1 cellular context compared by ENCODE assay signal in the genomic region with DNA sequence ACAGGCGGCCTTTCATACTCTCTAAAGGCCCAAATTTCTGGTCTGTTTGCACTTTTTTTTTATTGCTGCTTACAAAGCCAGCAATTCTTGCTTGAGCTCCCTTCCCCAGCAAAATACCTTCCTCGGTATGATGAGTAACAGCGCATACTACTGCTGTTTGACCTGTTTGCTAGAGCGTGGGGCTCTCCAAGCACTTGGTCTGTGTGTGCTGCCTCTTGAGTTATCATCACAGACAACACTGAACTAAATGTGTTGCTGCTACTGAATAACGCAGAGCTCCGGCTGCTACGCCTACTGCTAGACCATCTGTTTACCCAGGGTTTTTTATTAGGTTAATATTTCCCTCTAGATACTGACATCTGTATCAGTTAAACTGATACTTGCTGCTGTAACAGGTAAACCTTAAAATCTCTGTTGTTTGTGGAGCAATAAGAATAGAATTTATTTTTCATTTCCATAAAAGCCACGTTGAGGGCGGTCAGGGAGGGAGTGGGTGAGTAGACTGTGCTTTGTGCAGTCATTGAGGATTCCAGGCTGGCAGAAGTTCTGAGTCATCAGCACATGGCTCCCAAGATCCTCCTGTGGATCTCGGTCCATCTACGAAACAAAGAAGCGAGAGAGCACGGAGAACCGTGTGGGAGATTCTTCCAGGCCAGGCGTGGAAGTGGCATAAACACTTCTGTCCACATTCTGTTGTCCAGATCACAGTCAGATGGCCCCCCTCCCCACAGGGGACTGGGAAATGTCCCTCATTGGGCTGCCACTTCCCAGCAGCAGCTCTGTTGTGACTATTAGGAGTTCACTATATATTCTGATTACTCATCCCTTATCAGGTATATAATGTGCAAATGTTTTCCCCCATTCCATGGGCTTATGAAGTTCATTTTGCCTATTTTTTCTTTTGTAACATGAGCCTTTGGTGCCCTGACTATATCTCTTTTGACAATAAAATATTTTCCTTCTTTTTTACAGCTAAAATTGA.
TF ChIP-seq lines count a peak whose summit lies in the region.

No MANE protein-coding gene starts in this region.

TF ChIP-seq in K562, 482 proteins besides CTCF, POLR2A, EP300 and RAD21 (continued from another document and continues in another):
- TF ChIP-seq, protein P1, sequence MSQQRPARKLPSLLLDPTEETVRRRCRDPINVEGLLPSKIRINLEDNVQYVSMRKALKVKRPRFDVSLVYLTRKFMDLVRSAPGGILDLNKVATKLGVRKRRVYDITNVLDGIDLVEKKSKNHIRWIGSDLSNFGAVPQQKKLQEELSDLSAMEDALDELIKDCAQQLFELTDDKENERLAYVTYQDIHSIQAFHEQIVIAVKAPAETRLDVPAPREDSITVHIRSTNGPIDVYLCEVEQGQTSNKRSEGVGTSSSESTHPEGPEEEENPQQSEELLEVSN (IDR thresholded peaks at IDR 0.05; ENCODE audit: borderline replicate concordance in 1 of 2, extremely low read depth in 1 of 2, insufficient read depth in 1 of 2, insufficient read length in 1 of 2, low read depth in 1 of 2, low read length in 1 of 2, poor library complexity in 1 of 2, severe bottlenecking in 1 of 2) = peak in 1 of 2 experiments; percentile 38
- no peak for TF ChIP-seq TAF15 (IDR thresholded peaks at IDR 0.05; ENCODE audit: low read depth, low read length)
- no peak for TF ChIP-seq PURB (CRISPR knock-in tag; IDR thresholded peaks at IDR 0.05; ENCODE audit: low read depth)
- TF ChIP-seq L3MBTL2 (IDR thresholded peaks at IDR 0.05) = peak; percentile 74; the same call in 1 of the 2 replicates
- TF ChIP-seq, protein P2, sequence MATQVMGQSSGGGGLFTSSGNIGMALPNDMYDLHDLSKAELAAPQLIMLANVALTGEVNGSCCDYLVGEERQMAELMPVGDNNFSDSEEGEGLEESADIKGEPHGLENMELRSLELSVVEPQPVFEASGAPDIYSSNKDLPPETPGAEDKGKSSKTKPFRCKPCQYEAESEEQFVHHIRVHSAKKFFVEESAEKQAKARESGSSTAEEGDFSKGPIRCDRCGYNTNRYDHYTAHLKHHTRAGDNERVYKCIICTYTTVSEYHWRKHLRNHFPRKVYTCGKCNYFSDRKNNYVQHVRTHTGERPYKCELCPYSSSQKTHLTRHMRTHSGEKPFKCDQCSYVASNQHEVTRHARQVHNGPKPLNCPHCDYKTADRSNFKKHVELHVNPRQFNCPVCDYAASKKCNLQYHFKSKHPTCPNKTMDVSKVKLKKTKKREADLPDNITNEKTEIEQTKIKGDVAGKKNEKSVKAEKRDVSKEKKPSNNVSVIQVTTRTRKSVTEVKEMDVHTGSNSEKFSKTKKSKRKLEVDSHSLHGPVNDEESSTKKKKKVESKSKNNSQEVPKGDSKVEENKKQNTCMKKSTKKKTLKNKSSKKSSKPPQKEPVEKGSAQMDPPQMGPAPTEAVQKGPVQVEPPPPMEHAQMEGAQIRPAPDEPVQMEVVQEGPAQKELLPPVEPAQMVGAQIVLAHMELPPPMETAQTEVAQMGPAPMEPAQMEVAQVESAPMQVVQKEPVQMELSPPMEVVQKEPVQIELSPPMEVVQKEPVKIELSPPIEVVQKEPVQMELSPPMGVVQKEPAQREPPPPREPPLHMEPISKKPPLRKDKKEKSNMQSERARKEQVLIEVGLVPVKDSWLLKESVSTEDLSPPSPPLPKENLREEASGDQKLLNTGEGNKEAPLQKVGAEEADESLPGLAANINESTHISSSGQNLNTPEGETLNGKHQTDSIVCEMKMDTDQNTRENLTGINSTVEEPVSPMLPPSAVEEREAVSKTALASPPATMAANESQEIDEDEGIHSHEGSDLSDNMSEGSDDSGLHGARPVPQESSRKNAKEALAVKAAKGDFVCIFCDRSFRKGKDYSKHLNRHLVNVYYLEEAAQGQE (CRISPR knock-in tag; IDR thresholded peaks at IDR 0.05; ENCODE audit: low read depth) = no peak
- no peak for TF ChIP-seq TOE1 (IDR thresholded peaks at IDR 0.05; ENCODE audit: borderline replicate concordance)
- TF ChIP-seq TOE1 (CRISPR knock-in tag; IDR thresholded peaks at IDR 0.05; ENCODE audit: borderline replicate concordance, low read depth) = no peak
- no peak for TF ChIP-seq RBM25 (IDR thresholded peaks at IDR 0.05; ENCODE audit: low read depth, low read length, severe bottlenecking)
- no peak for TF ChIP-seq ZBED1 (IDR thresholded peaks at IDR 0.05)
- TF ChIP-seq ZNF121 (CRISPR knock-in tag; conservative IDR thresholded peaks at IDR 0.05) = no peak
- TF ChIP-seq, protein P3, sequence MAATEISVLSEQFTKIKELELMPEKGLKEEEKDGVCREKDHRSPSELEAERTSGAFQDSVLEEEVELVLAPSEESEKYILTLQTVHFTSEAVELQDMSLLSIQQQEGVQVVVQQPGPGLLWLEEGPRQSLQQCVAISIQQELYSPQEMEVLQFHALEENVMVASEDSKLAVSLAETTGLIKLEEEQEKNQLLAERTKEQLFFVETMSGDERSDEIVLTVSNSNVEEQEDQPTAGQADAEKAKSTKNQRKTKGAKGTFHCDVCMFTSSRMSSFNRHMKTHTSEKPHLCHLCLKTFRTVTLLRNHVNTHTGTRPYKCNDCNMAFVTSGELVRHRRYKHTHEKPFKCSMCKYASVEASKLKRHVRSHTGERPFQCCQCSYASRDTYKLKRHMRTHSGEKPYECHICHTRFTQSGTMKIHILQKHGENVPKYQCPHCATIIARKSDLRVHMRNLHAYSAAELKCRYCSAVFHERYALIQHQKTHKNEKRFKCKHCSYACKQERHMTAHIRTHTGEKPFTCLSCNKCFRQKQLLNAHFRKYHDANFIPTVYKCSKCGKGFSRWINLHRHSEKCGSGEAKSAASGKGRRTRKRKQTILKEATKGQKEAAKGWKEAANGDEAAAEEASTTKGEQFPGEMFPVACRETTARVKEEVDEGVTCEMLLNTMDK (IDR thresholded peaks at IDR 0.05; ENCODE audit: borderline replicate concordance, insufficient read depth, low read depth, low read length, poor library complexity, severe bottlenecking) = no peak
- peak; percentile 62; the same call in 1 of the 2 replicates for TF ChIP-seq JUN (IDR thresholded peaks at IDR 0.05; ENCODE audit: borderline replicate concordance, low read depth, low read length)
- no peak for TF ChIP-seq JUN (CRISPR knock-in tag; IDR thresholded peaks at IDR 0.05; ENCODE audit: borderline replicate concordance)
- no peak for TF ChIP-seq GATA2 (CRISPR knock-in tag; IDR thresholded peaks at IDR 0.05)
- TF ChIP-seq, protein P4, sequence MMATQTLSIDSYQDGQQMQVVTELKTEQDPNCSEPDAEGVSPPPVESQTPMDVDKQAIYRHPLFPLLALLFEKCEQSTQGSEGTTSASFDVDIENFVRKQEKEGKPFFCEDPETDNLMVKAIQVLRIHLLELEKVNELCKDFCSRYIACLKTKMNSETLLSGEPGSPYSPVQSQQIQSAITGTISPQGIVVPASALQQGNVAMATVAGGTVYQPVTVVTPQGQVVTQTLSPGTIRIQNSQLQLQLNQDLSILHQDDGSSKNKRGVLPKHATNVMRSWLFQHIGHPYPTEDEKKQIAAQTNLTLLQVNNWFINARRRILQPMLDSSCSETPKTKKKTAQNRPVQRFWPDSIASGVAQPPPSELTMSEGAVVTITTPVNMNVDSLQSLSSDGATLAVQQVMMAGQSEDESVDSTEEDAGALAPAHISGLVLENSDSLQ (IDR thresholded peaks at IDR 0.05) = no peak
- TF ChIP-seq SIRT6 (IDR thresholded peaks at IDR 0.05; ENCODE audit: low read depth, low read length) = no peak
- TF ChIP-seq FOSL1 (tag; conservative IDR thresholded peaks at IDR 0.05) = peak; percentile 82
- TF ChIP-seq NR2C1 (IDR thresholded peaks at IDR 0.05) = no peak
- TF ChIP-seq NR2C1 (tag; IDR thresholded peaks at IDR 0.05) = no peak
- no peak for TF ChIP-seq ILK (tag; IDR thresholded peaks at IDR 0.05; ENCODE audit: borderline replicate concordance, low read depth)
- no peak for TF ChIP-seq FOXK1 (CRISPR knock-in tag; IDR thresholded peaks at IDR 0.05; ENCODE audit: borderline replicate concordance)
- no peak for TF ChIP-seq KDM1A (IDR thresholded peaks at IDR 0.05)
- TF ChIP-seq ZFP36 (IDR thresholded peaks at IDR 0.05; ENCODE audit: low read depth, low read length, partially characterized antibody) = no peak
- TF ChIP-seq U2AF2 (optimal IDR thresholded peaks at IDR 0.05; ENCODE audit: low read depth, low read length) = no peak
- TF ChIP-seq ZNF175 (CRISPR knock-in tag; IDR thresholded peaks at IDR 0.05; ENCODE audit: low read depth) = no peak
- TF ChIP-seq MECOM (CRISPR knock-in tag; IDR thresholded peaks at IDR 0.05) = no peak
- TF ChIP-seq, protein P5, sequence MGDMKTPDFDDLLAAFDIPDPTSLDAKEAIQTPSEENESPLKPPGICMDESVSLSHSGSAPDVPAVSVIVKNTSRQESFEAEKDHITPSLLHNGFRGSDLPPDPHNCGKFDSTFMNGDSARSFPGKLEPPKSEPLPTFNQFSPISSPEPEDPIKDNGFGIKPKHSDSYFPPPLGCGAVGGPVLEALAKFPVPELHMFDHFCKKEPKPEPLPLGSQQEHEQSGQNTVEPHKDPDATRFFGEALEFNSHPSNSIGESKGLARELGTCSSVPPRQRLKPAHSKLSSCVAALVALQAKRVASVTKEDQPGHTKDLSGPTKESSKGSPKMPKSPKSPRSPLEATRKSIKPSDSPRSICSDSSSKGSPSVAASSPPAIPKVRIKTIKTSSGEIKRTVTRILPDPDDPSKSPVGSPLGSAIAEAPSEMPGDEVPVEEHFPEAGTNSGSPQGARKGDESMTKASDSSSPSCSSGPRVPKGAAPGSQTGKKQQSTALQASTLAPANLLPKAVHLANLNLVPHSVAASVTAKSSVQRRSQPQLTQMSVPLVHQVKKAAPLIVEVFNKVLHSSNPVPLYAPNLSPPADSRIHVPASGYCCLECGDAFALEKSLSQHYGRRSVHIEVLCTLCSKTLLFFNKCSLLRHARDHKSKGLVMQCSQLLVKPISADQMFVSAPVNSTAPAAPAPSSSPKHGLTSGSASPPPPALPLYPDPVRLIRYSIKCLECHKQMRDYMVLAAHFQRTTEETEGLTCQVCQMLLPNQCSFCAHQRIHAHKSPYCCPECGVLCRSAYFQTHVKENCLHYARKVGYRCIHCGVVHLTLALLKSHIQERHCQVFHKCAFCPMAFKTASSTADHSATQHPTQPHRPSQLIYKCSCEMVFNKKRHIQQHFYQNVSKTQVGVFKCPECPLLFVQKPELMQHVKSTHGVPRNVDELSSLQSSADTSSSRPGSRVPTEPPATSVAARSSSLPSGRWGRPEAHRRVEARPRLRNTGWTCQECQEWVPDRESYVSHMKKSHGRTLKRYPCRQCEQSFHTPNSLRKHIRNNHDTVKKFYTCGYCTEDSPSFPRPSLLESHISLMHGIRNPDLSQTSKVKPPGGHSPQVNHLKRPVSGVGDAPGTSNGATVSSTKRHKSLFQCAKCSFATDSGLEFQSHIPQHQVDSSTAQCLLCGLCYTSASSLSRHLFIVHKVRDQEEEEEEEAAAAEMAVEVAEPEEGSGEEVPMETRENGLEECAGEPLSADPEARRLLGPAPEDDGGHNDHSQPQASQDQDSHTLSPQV (IDR thresholded peaks at IDR 0.05) = peak; percentile 84
- 0 out of 2 replicates have a peak, but pooled peaks have one; percentile 19 for TF ChIP-seq DPF2 (IDR thresholded peaks at IDR 0.05)
- TF ChIP-seq JUNB (CRISPR knock-in tag; conservative IDR thresholded peaks at IDR 0.05) = no peak
- TF ChIP-seq ARHGAP35 (IDR thresholded peaks at IDR 0.05; ENCODE audit: partially characterized antibody) = no peak
- TF ChIP-seq ZNF79 (CRISPR knock-in tag; IDR thresholded peaks at IDR 0.05; ENCODE audit: low read depth) = no peak
- no peak for TF ChIP-seq ZNF561 (CRISPR knock-in tag; conservative IDR thresholded peaks at IDR 0.05)
- no peak for TF ChIP-seq YBX1 (IDR thresholded peaks at IDR 0.05)
- TF ChIP-seq, protein P6, sequence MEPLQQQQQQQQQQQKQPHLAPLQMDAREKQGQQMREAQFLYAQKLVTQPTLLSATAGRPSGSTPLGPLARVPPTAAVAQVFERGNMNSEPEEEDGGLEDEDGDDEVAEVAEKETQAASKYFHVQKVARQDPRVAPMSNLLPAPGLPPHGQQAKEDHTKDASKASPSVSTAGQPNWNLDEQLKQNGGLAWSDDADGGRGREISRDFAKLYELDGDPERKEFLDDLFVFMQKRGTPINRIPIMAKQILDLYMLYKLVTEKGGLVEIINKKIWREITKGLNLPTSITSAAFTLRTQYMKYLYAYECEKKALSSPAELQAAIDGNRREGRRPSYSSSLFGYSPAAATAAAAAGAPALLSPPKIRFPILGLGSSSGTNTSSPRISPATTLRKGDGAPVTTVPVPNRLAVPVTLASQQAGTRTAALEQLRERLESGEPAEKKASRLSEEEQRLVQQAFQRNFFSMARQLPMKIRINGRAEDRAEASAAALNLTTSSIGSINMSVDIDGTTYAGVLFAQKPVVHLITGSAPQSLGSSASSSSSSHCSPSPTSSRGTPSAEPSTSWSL (CRISPR knock-in tag; IDR thresholded peaks at IDR 0.05; ENCODE audit: borderline replicate concordance) = no peak
- no peak for TF ChIP-seq POLR3G (IDR thresholded peaks at IDR 0.05; ENCODE audit: extremely low read depth, insufficient read length, insufficient replicate concordance)
- peak; percentile 49; the same call in 1 of the 2 replicates for TF ChIP-seq MYC (IDR thresholded peaks at IDR 0.05; ENCODE audit: low read depth, low read length)
- TF ChIP-seq MYC (CRISPR knock-in tag; IDR thresholded peaks at IDR 0.05; ENCODE audit: borderline replicate concordance, low read depth) = no peak
- TF ChIP-seq, protein P7, sequence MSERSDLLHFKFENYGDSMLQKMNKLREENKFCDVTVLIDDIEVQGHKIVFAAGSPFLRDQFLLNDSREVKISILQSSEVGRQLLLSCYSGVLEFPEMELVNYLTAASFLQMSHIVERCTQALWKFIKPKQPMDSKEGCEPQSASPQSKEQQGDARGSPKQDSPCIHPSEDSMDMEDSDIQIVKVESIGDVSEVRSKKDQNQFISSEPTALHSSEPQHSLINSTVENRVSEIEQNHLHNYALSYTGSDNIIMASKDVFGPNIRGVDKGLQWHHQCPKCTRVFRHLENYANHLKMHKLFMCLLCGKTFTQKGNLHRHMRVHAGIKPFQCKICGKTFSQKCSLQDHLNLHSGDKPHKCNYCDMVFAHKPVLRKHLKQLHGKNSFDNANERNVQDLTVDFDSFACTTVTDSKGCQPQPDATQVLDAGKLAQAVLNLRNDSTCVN (CRISPR knock-in tag; IDR thresholded peaks at IDR 0.05) = no peak
- 0 out of 2 replicates have a peak, but pooled peaks have one; percentile 13 for TF ChIP-seq MAFG (tag; conservative IDR thresholded peaks at IDR 0.05)
- no peak for TF ChIP-seq SP1 (CRISPR knock-in tag; IDR thresholded peaks at IDR 0.05)
- TF ChIP-seq FUS (optimal IDR thresholded peaks at IDR 0.05; ENCODE audit: low read depth, low read length) = no peak
- TF ChIP-seq, protein P8, sequence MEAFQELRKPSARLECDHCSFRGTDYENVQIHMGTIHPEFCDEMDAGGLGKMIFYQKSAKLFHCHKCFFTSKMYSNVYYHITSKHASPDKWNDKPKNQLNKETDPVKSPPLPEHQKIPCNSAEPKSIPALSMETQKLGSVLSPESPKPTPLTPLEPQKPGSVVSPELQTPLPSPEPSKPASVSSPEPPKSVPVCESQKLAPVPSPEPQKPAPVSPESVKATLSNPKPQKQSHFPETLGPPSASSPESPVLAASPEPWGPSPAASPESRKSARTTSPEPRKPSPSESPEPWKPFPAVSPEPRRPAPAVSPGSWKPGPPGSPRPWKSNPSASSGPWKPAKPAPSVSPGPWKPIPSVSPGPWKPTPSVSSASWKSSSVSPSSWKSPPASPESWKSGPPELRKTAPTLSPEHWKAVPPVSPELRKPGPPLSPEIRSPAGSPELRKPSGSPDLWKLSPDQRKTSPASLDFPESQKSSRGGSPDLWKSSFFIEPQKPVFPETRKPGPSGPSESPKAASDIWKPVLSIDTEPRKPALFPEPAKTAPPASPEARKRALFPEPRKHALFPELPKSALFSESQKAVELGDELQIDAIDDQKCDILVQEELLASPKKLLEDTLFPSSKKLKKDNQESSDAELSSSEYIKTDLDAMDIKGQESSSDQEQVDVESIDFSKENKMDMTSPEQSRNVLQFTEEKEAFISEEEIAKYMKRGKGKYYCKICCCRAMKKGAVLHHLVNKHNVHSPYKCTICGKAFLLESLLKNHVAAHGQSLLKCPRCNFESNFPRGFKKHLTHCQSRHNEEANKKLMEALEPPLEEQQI (IDR thresholded peaks at IDR 0.05) = no peak
